ENCODE assay signal across 20 cellular contexts in genomic region chr1:167642501-167642826, GRCh38. TPM values are rescaled to one million over a fixed set of nuclear protein-coding genes. Genes with fewer than 3 reads are reported as not detected.
A peak's percentile ranks its signal among the peaks of the same experiment; 100 is the strongest.
DNase-seq lines count a peak whose midpoint lies in the region; ATAC-seq and TF ChIP-seq lines count a peak whose summit lies in the region.
"Had no signal": no experiment of that assay in that cellular context is flagged by ENCODE, and none has a peak within 500 bp of the region (broad histone marks: within the 10 kb centered on the region; RNA-seq: fewer than 3 reads in every experiment).

No MANE protein-coding gene starts in this region.

- H4K20me1 ChIP-seq in OCI-LY7 (ENCODE audit: insufficient read depth, low read length): peaks cover 20% of the 10 kb centered on the region

- intact Hi-C loops in OCI-LY7 (cut with micrococcal nuclease; ENCODE audit: unreplicated experiment): no loop called here

- H3K36me3 Mint-ChIP-seq in activated naive CD4-positive, alpha-beta T cell treated with anti-CD3 and anti-CD28 coated beads, Interleukin-2, amount 50 U/mL, for 24 hours: peaks cover 11% of the 10 kb centered on the region
- peaks cover 40% of the 10 kb centered on the region for H3K36me3 Mint-ChIP-seq in central memory CD8-positive, alpha-beta T cell (ENCODE audit: insufficient read depth)

- ATAC-seq in central memory CD8-positive, alpha-beta T cell (replicated peaks; ENCODE audit: extremely low read depth, poor library complexity, severe bottlenecking): no peak
- no peak for ATAC-seq in stimulated activated naive CD8-positive, alpha-beta T cell treated with anti-CD3 and anti-CD28 coated beads, Interleukin-15, amount 100 ng/mL, for 72 hours
- ATAC-seq: left lung had no signal

- peaks cover 13% of the 10 kb centered on the region for H3K4me1 ChIP-seq in OCI-LY7 (ENCODE audit: insufficient read depth, low read length, poor library complexity, severe bottlenecking)
- H3K4me1 ChIP-seq: colonic mucosa had no signal

- BruUV-seq in OCI-LY7 (replicated peaks; lab: Mats Ljungman, UMichigan): TSS peak; percentile 11

- no peaks in the 10 kb centered on the region for H3K9me2 ChIP-seq in OCI-LY7 (ENCODE audit: insufficient read depth, low read length)

- H3K36me3 ChIP-seq in OCI-LY7 (ENCODE audit: insufficient read depth, low read length): peaks cover 87% of the 10 kb centered on the region
- H3K36me3 ChIP-seq: colonic mucosa had no signal

- TF ChIP-seq CTCF in OCI-LY7 (conservative IDR thresholded peaks at IDR 0.05; ENCODE audit: low read length): no peak

- peaks cover 97% of the 10 kb centered on the region for H3K79me2 ChIP-seq in OCI-LY7 (ENCODE audit: insufficient read depth, low read depth, low read length)

- H3K27ac Mint-ChIP-seq in activated naive CD4-positive, alpha-beta T cell treated with anti-CD3 and anti-CD28 coated beads, Interleukin-2, amount 50 U/mL, for 24 hours: peak overlapping the region; percentile 43
- peak overlapping the region; percentile 86 for H3K27ac Mint-ChIP-seq in central memory CD8-positive, alpha-beta T cell (ENCODE audit: low read depth)
- H3K27ac Mint-ChIP-seq in stimulated activated naive CD8-positive, alpha-beta T cell treated with anti-CD3 and anti-CD28 coated beads, Interleukin-15, amount 100 ng/mL, for 72 hours: peak overlapping the region; percentile 34 to 77

- H3K27me3 Mint-ChIP-seq in activated naive CD4-positive, alpha-beta T cell treated with anti-CD3 and anti-CD28 coated beads, Interleukin-2, amount 50 U/mL, for 24 hours: no peaks in the 10 kb centered on the region
- H3K27me3 Mint-ChIP-seq in central memory CD8-positive, alpha-beta T cell: no peaks in the 10 kb centered on the region
- no peaks in the 10 kb centered on the region for H3K27me3 Mint-ChIP-seq in stimulated activated naive CD8-positive, alpha-beta T cell treated with anti-CD3 and anti-CD28 coated beads, Interleukin-15, amount 100 ng/mL, for 72 hours

- peak overlapping the region; percentile 37 for H3K4me3 Mint-ChIP-seq in activated naive CD4-positive, alpha-beta T cell treated with anti-CD3 and anti-CD28 coated beads, Interleukin-2, amount 50 U/mL, for 24 hours
- peak overlapping the region; percentile 66 for H3K4me3 Mint-ChIP-seq in central memory CD8-positive, alpha-beta T cell
- peak overlapping the region in 1 of 2 donors; percentile 34 for H3K4me3 Mint-ChIP-seq in stimulated activated naive CD8-positive, alpha-beta T cell treated with anti-CD3 and anti-CD28 coated beads, Interleukin-15, amount 100 ng/mL, for 72 hours

- no peak overlapping the region for H3K4me2 ChIP-seq in OCI-LY7 (ENCODE audit: low read length)

- DNase-seq in activated naive CD4-positive, alpha-beta T cell treated with Interleukin-2 at 50 U/mL for 16 hours: no peak
- DNase-seq in OCI-LY7 (ENCODE audit: low spot score): no peak
- no peak for DNase-seq in central memory CD8-positive, alpha-beta T cell (ENCODE audit: low spot score in 2 of 2)
- DNase-seq in stimulated activated naive CD8-positive, alpha-beta T cell treated with anti-CD3 and anti-CD28 coated beads, Interleukin-15, amount 100 ng/mL, for 72 hours: no peak
- no peak for DNase-seq in medulla oblongata (ENCODE audit: extremely low spot score)
- DNase-seq in NCI-H1105 treated with DMSO at 0.1 percent for 48 hours (lab: John Stamatoyannopoulos, UW): no peak
- DNase-seq: activated CD4-positive, alpha-beta T cell treated with anti-CD3 and anti-CD28 coated beads, Interleukin-2, amount 50 U/mL, for 4 hours; activated gamma-delta T cell; colonic mucosa; Karpas-422; left lung; NCI-H1092; NCI-H2081; occipital lobe; retina; tibial artery had no signal

- H3K4me3 ChIP-seq in OCI-LY7 (ENCODE audit: low read depth, low read length, poor library complexity, severe bottlenecking): no peak overlapping the region
- H3K4me3 ChIP-seq: colonic mucosa, left lung, SK-N-MC, tibial artery had no signal

- POLR2A ChIA-PET in OCI-LY7 (lab: Charles Lee): interaction anchor here (0.8 kb wide), 1 partner anchor 9 kb away, joined by 3 read pairs; no protein-coding TSS in a partner anchor

- no peaks in the 10 kb centered on the region for H3K9me3 Mint-ChIP-seq in activated naive CD4-positive, alpha-beta T cell treated with anti-CD3 and anti-CD28 coated beads, Interleukin-2, amount 50 U/mL, for 24 hours
- H3K9me3 Mint-ChIP-seq in central memory CD8-positive, alpha-beta T cell: no peaks in the 10 kb centered on the region
- no peaks in the 10 kb centered on the region for H3K9me3 Mint-ChIP-seq in stimulated activated naive CD8-positive, alpha-beta T cell treated with anti-CD3 and anti-CD28 coated beads, Interleukin-15, amount 100 ng/mL, for 72 hours

- no peaks in the 10 kb centered on the region for H3K9me3 ChIP-seq in OCI-LY7 (ENCODE audit: low read length)
- H3K9me3 ChIP-seq: colonic mucosa, left lung, tibial artery had no signal

- CTCF ChIA-PET in OCI-LY7 (lab: Charles Lee; ENCODE audit: unreplicated experiment): interaction anchor here (0.8 kb wide), 1 partner anchor 42 kb away, joined by 4 read pairs; no protein-coding TSS in a partner anchor

- H3K27ac ChIP-seq in OCI-LY7 (ENCODE audit: low read depth, low read length, poor library complexity, severe bottlenecking): no peak overlapping the region
- H3K27ac ChIP-seq: colonic mucosa, left lung, SK-N-MC, tibial artery had no signal

- peaks cover 83% of the 10 kb centered on the region for H3K4me1 Mint-ChIP-seq in activated naive CD4-positive, alpha-beta T cell treated with anti-CD3 and anti-CD28 coated beads, Interleukin-2, amount 50 U/mL, for 24 hours
- H3K4me1 Mint-ChIP-seq in central memory CD8-positive, alpha-beta T cell: peaks cover 92% of the 10 kb centered on the region
- peaks cover 89% of the 10 kb centered on the region for H3K4me1 Mint-ChIP-seq in stimulated activated naive CD8-positive, alpha-beta T cell treated with anti-CD3 and anti-CD28 coated beads, Interleukin-15, amount 100 ng/mL, for 72 hours

- H2AFZ ChIP-seq in OCI-LY7 (ENCODE audit: low read length): no peak overlapping the region

RNA-seq across cellular contexts. Expression of gene RCSD1, which starts 12.4 kb away (rescaled TPM):
- total RNA-seq in OCI-LY7 (2014; rRNA removed; shearing (Covaris generic)): 164 and 186 TPM in 2 replicates
- 161 and 180 TPM in 2 replicates for total RNA-seq in OCI-LY7 (2022)
- total RNA-seq: G401, NCI-H460 had no signal
